ENCODE assay signal across 1 cellular context in genomic region chr12:56299308-56299852, GRCh38.
TF ChIP-seq lines count a peak whose summit lies in the region.

No MANE protein-coding gene starts in this region.

TF ChIP-seq in WTC11, 78 proteins besides CTCF, POLR2A, EP300 and RAD21 (continued from another document):
- TF ChIP-seq USF2 (CRISPR knock-in tag; IDR thresholded peaks at IDR 0.05), result peak; percentile 74
